ENCODE assay signal across 2 cellular contexts in the genomic region with DNA sequence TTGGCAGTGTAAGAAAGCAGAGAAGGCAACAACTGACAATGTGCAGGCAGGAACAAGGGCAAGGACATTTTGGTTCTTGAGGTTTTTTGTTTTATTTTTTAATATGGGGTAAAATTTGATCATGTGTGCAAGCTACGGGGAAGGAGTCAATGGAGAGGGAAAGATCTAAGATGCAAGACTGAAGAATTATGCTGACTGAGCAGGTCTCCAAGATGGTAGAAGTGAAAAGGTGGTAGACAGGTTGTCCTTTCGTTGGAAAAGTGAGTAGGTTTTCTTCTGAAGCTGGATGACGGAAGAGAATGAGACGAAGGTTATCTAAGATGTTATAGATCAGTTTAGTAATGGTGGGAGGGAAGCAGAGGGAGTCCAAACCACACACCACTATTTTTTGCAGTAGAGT.
TF ChIP-seq lines count a peak whose summit lies in the region.

No MANE protein-coding gene starts in this region.

TF ChIP-seq in IMR-90, 13 proteins besides CTCF, POLR2A, EP300 and RAD21:
- TF ChIP-seq MAFK (IDR thresholded peaks at IDR 0.05; ENCODE audit: low read depth, low read length) (peak; percentile 82), RCOR1 (IDR thresholded peaks at IDR 0.05; ENCODE audit: insufficient replicate concordance, low read length) (no peak)
- TF ChIP-seq, protein P1, sequence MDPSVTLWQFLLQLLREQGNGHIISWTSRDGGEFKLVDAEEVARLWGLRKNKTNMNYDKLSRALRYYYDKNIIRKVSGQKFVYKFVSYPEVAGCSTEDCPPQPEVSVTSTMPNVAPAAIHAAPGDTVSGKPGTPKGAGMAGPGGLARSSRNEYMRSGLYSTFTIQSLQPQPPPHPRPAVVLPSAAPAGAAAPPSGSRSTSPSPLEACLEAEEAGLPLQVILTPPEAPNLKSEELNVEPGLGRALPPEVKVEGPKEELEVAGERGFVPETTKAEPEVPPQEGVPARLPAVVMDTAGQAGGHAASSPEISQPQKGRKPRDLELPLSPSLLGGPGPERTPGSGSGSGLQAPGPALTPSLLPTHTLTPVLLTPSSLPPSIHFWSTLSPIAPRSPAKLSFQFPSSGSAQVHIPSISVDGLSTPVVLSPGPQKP (IDR thresholded peaks at IDR 0.05; ENCODE audit: borderline replicate concordance, low read depth, low read length), result no peak

TF ChIP-seq in K562, 482 proteins besides CTCF, POLR2A, EP300 and RAD21:
- no peak for TF ChIP-seq SMAD2 (IDR thresholded peaks at IDR 0.05; ENCODE audit: low read depth, low read length)
- TF ChIP-seq ADNP (tag; IDR thresholded peaks at IDR 0.05), result no peak
- peak; percentile 94 for TF ChIP-seq ZNF316 (IDR thresholded peaks at IDR 0.05)
- TF ChIP-seq SP2 (IDR thresholded peaks at IDR 0.05; ENCODE audit: extremely low read depth, low read depth, low read length, poor library complexity, severe bottlenecking), result no peak
- TF ChIP-seq MAFF (IDR thresholded peaks at IDR 0.05; ENCODE audit: low read length), result peak; percentile 54
- TF ChIP-seq ZKSCAN8 (CRISPR knock-in tag; IDR thresholded peaks at IDR 0.05), result no peak
- TF ChIP-seq C11orf30 (IDR thresholded peaks at IDR 0.05; ENCODE audit: low read depth), result peak; percentile 85
- TF ChIP-seq, protein P2, sequence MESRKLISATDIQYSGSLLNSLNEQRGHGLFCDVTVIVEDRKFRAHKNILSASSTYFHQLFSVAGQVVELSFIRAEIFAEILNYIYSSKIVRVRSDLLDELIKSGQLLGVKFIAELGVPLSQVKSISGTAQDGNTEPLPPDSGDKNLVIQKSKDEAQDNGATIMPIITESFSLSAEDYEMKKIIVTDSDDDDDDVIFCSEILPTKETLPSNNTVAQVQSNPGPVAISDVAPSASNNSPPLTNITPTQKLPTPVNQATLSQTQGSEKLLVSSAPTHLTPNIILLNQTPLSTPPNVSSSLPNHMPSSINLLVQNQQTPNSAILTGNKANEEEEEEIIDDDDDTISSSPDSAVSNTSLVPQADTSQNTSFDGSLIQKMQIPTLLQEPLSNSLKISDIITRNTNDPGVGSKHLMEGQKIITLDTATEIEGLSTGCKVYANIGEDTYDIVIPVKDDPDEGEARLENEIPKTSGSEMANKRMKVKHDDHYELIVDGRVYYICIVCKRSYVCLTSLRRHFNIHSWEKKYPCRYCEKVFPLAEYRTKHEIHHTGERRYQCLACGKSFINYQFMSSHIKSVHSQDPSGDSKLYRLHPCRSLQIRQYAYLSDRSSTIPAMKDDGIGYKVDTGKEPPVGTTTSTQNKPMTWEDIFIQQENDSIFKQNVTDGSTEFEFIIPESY (CRISPR knock-in tag; IDR thresholded peaks at IDR 0.05), result no peak
- TF ChIP-seq MAFK (IDR thresholded peaks at IDR 0.05; ENCODE audit: low read length), result peak; percentile 50
- no peak for TF ChIP-seq ZNF217 (CRISPR knock-in tag; IDR thresholded peaks at IDR 0.05)
- no peak for TF ChIP-seq KLF10 (CRISPR knock-in tag; IDR thresholded peaks at IDR 0.05)
- TF ChIP-seq MAFG (tag; conservative IDR thresholded peaks at IDR 0.05), result peak; percentile 82
